24 cellular contexts compared by ENCODE assay signal in genomic region chr2:54540194-54540593, GRCh38.
DNase-seq lines count a peak whose midpoint lies in the region; ATAC-seq and TF ChIP-seq lines count a peak whose summit lies in the region.
"Had no signal": no experiment of that assay in that cellular context is flagged by ENCODE, and none has a peak within 500 bp of the region (broad histone marks: within the 10 kb centered on the region; RNA-seq: fewer than 3 reads in every experiment).

No MANE protein-coding gene starts in this region.

- peaks cover 58 to 74% of the 10 kb centered on the region in 2 experiments for H3K79me1 ChIP-seq in IMR-90 (ENCODE audit: low read depth in 1 of 2, low read length in 2 of 2)

- no peak overlapping the region for H2BK15ac ChIP-seq in IMR-90 (ENCODE audit: low read depth, low read length)

- DNase-seq in IMR-90 = peak; percentile 15
- DNase-seq in WTC11 (ENCODE audit: low spot score) = no peak
- peak; percentile 48 for DNase-seq in fibroblast of peridontal ligament (ENCODE audit: extremely low read depth)
- DNase-seq in A673 (ENCODE audit: low spot score) = no peak
- DNase-seq in NCI-H2081 (lab: John Stamatoyannopoulos, UW) = no peak
- DNase-seq: ACHN; BE2C; CD8-positive, alpha-beta memory T cell; DMS153; DND-41; GM23248; H7; NCI-H1048; NCI-H1417; NCI-H1694; NCI-H2029 treated with DMSO at 0.1 percent for 48 hours; NCI-H2227 treated with DMSO at 0.1 percent for 48 hours; NCI-H526 treated with DMSO at 0.1 percent for 48 hours; RPMI8226; SIG-M5 had no signal

- no peak overlapping the region for H2BK120ac ChIP-seq in IMR-90 (ENCODE audit: low read depth, low read length)

- no peak overlapping the region for H2BK20ac ChIP-seq in IMR-90 (ENCODE audit: low read depth, low read length)

- H2AK5ac ChIP-seq in IMR-90 (ENCODE audit: low read depth, low read length) = no peak overlapping the region

- H4K5ac ChIP-seq in IMR-90 (ENCODE audit: low read depth, low read length) = no peak overlapping the region

- H2AFZ ChIP-seq in IMR-90 (replicated peaks; ENCODE audit: low read length, poor library complexity) = no peak overlapping the region
- H2AFZ ChIP-seq: GM23248 had no signal

- no peak overlapping the region for H3K4me3 Mint-ChIP-seq in WTC11
- H3K4me3 Mint-ChIP-seq: CD14-positive monocyte; CD8-positive, alpha-beta memory T cell; IgD-negative memory B cell had no signal

- H3K36me3 ChIP-seq in IMR-90 (ENCODE audit: control insufficient read depth, insufficient read depth, low read length) = no peaks in the 10 kb centered on the region
- peaks cover 7 to 25% (median 12%) of the 10 kb centered on the region in 5 donors for H3K36me3 ChIP-seq in subcutaneous abdominal adipose tissue (ENCODE audit: control insufficient read depth in 5 of 5, insufficient read depth in 5 of 5, low read length in 5 of 5)
- H3K36me3 ChIP-seq in A673 (ENCODE audit: insufficient read depth, low read length, poor library complexity, severe bottlenecking) = no peaks in the 10 kb centered on the region
- H3K36me3 ChIP-seq: BE2C had no signal

- H3K18ac ChIP-seq in IMR-90 (ENCODE audit: low read depth, low read length) = no peak overlapping the region

- H3K4ac ChIP-seq in IMR-90 (ENCODE audit: low read depth, low read length) = no peak overlapping the region

- H3K9me1 ChIP-seq in IMR-90 (ENCODE audit: insufficient read depth, low read length) = peaks cover 11% of the 10 kb centered on the region

- no peaks in the 10 kb centered on the region for H3K9me3 ChIP-seq in IMR-90 (ENCODE audit: control insufficient read depth, insufficient read depth, low read length)
- no peaks in the 10 kb centered on the region for H3K9me3 ChIP-seq in subcutaneous abdominal adipose tissue (ENCODE audit: control insufficient read depth in 5 of 5, low read length in 5 of 5)
- H3K9me3 ChIP-seq in A673 (ENCODE audit: low read depth, low read length, poor library complexity, severe bottlenecking) = no peaks in the 10 kb centered on the region
- H3K9me3 ChIP-seq: BE2C had no signal

- H3K27ac ChIP-seq in IMR-90 (ENCODE audit: insufficient read depth, low read length) (no peak overlapping the region), subcutaneous abdominal adipose tissue (ENCODE audit: low read depth, low read length) (peak overlapping the region; percentile 25), A673 (ENCODE audit: low read depth, low read length, poor library complexity, severe bottlenecking) (no peak overlapping the region)
- H3K27ac ChIP-seq: GM23248 had no signal

- no peak for TF ChIP-seq RAD21 in IMR-90 (IDR thresholded peaks at IDR 0.05; ENCODE audit: low read length)

- intact Hi-C loops in IMR-90 (cut with micrococcal nuclease) (no loop called here), A673 (cut with micrococcal nuclease; ENCODE audit: unreplicated experiment) (no loop called here)

- H3K36me3 Mint-ChIP-seq in WTC11 = no peaks in the 10 kb centered on the region

- H3K27ac Mint-ChIP-seq in WTC11 = peak overlapping the region; percentile 47; the same call in 1 of the 2 replicates
- H3K27ac Mint-ChIP-seq: CD8-positive, alpha-beta memory T cell; IgD-negative memory B cell had no signal

- CTCF ChIA-PET in IMR-90 (lab: Yijun Ruan, JAX) = interaction anchor here (0.6 kb wide), 1 partner anchor 458 kb away, joined by 3 read pairs; no protein-coding TSS in a partner anchor
- CTCF ChIA-PET in WTC11 (lab: Charles Lee) = no interaction called here
- CTCF ChIA-PET in A673 (lab: Charles Lee) = no interaction called here

- H2BK5ac ChIP-seq in IMR-90 (ENCODE audit: low read depth, low read length, poor library complexity, severe bottlenecking) = no peak overlapping the region

- no peak overlapping the region for H3K14ac ChIP-seq in IMR-90 (replicated peaks; ENCODE audit: low read depth, low read length)

- 0 out of 2 replicates have a peak, but pooled peaks cover 2% of the 10 kb centered on the region for H3K4me1 ChIP-seq in IMR-90 (ENCODE audit: control insufficient read depth, insufficient read depth, low read length)
- peaks cover 0 to 31% (median 19%) of the 10 kb centered on the region in 5 donors for H3K4me1 ChIP-seq in subcutaneous abdominal adipose tissue (ENCODE audit: control insufficient read depth in 5 of 5, insufficient read depth in 5 of 5, low read length in 5 of 5)
- H3K4me1 ChIP-seq in A673 (ENCODE audit: insufficient read depth, low read length, poor library complexity, severe bottlenecking) = no peaks in the 10 kb centered on the region
- H3K4me1 ChIP-seq: BE2C had no signal

- H3K9ac ChIP-seq in IMR-90 (ENCODE audit: low read depth, low read length) (no peak overlapping the region), subcutaneous abdominal adipose tissue (ENCODE audit: low read length in 5 of 5) (no peak overlapping the region)
- H3K9ac ChIP-seq: GM23248 had no signal

- TF ChIP-seq CTCF in IMR-90 (conservative IDR thresholded peaks at IDR 0.05; ENCODE audit: low read depth, low read length) (no peak), WTC11 (IDR thresholded peaks at IDR 0.05) (no peak), A673 (conservative IDR thresholded peaks at IDR 0.05; ENCODE audit: low read depth, low read length) (no peak)

- no peak overlapping the region for H3K56ac ChIP-seq in IMR-90 (ENCODE audit: extremely low read depth, insufficient read depth, low read length)

- H4K8ac ChIP-seq in IMR-90 (ENCODE audit: low read depth in 2 of 2, low read length in 2 of 2) = no peak overlapping the region

- dilution Hi-C loops in IMR-90 (cut with HindIII; ENCODE audit: low sequenced_read_pairs, unreplicated experiment) = no loop called here

- BruUV-seq in IMR-90 (replicated peaks; lab: Mats Ljungman, UMichigan) (no TSS peak), A673 (replicated peaks; lab: Mats Ljungman, UMichigan) (no TSS peak)

- no peaks in the 10 kb centered on the region for H3K27me3 ChIP-seq in IMR-90 (ENCODE audit: control insufficient read depth, insufficient read depth, low read length)
- H3K27me3 ChIP-seq in subcutaneous abdominal adipose tissue (ENCODE audit: control insufficient read depth in 5 of 5, insufficient read depth in 4 of 5, low read length in 5 of 5) = no peaks in the 10 kb centered on the region
- H3K27me3 ChIP-seq in A673 (replicated peaks; ENCODE audit: insufficient read depth, low read depth, low read length, poor library complexity) = no peaks in the 10 kb centered on the region
- H3K27me3 ChIP-seq: BE2C had no signal

- H4K20me1 ChIP-seq in IMR-90 (ENCODE audit: insufficient read depth, low read length) = peaks cover 29% of the 10 kb centered on the region; the same call in 1 of the 2 replicates

- H3K9me3 Mint-ChIP-seq in WTC11 = no peaks in the 10 kb centered on the region; the same call in 1 of the 2 replicates
- H3K9me3 Mint-ChIP-seq: CD14-positive monocyte; CD8-positive, alpha-beta memory T cell; IgD-negative memory B cell had no signal

- peaks cover 9% of the 10 kb centered on the region for H3K4me1 Mint-ChIP-seq in WTC11
- H3K4me1 Mint-ChIP-seq: CD8-positive, alpha-beta memory T cell had no signal

- WGBS in IMR-90 (ENCODE audit: extremely low coverage in 2 of 2, insufficient read length in 1 of 2), 2 experiments = no CpG with 5 or more reads among the region's 1 CpG

- in situ Hi-C loops in IMR-90 (cut with MboI; ENCODE audit: low sequenced_read_pairs) = no loop called here

- H4K91ac ChIP-seq in IMR-90 (ENCODE audit: insufficient read depth, low read depth, low read length) = no peak overlapping the region

- H3K4me2 ChIP-seq in IMR-90 (ENCODE audit: low read depth, low read length) = no peak overlapping the region

- no peak for TF ChIP-seq POLR2A in IMR-90 (IDR thresholded peaks at IDR 0.05; ENCODE audit: low read depth, low read length)

- POLR2A ChIA-PET in IMR-90 (lab: Charles Lee; ENCODE audit: unreplicated experiment) = no interaction called here
- POLR2A ChIA-PET in WTC11 (lab: Charles Lee) = no interaction called here
- POLR2A ChIA-PET in A673 (lab: Charles Lee; ENCODE audit: low non-redundant PET) = no interaction called here

- ATAC-seq in IMR-90 (ENCODE audit: low read depth) (no peak), WTC11 (no peak), GM19397 (IDR thresholded peaks at IDR 0.05; ENCODE audit: unreplicated experiment) (no peak)

- no peaks in the 10 kb centered on the region for H3K27me3 Mint-ChIP-seq in WTC11 (ENCODE audit: low read depth)
- H3K27me3 Mint-ChIP-seq: IgD-negative memory B cell had no signal

- H3K4me3 ChIP-seq in IMR-90 (ENCODE audit: insufficient read depth, low read depth, low read length) = no peak overlapping the region
- no peak overlapping the region for H3K4me3 ChIP-seq in subcutaneous abdominal adipose tissue (ENCODE audit: low read depth in 1 of 5, low read length in 5 of 5)
- no peak overlapping the region for H3K4me3 ChIP-seq in A673 (ENCODE audit: low read depth, low read length, poor library complexity, severe bottlenecking)
- H3K4me3 ChIP-seq: GM23248 had no signal

- no peak overlapping the region for H3K23ac ChIP-seq in IMR-90 (ENCODE audit: low read depth, low read length)

- H2AK9ac ChIP-seq in IMR-90 (replicated peaks; ENCODE audit: low read depth, low read length, poor library complexity) = no peak overlapping the region

TF ChIP-seq in IMR-90, 13 proteins besides CTCF, POLR2A, EP300 and RAD21 (continues in another document):
- TF ChIP-seq MAZ (IDR thresholded peaks at IDR 0.05; ENCODE audit: borderline replicate concordance, low read depth, low read length) = no peak
- TF ChIP-seq RFX5 (IDR thresholded peaks at IDR 0.05; ENCODE audit: low read depth, low read length) = no peak
- no peak for TF ChIP-seq ELK1 (IDR thresholded peaks at IDR 0.05; ENCODE audit: borderline replicate concordance, low read depth, low read length)

TF ChIP-seq in WTC11, 78 proteins besides CTCF, POLR2A, EP300 and RAD21 (continues in another document):
- TF ChIP-seq JAZF1 (CRISPR knock-in tag; IDR thresholded peaks at IDR 0.05) = no peak
- no peak for TF ChIP-seq TEAD4 (CRISPR knock-in tag; IDR thresholded peaks at IDR 0.05)

Comparison
In these comparisons a context has a peak if more than half of its experiments do, and no peak if none do; other contexts are left out.
1. DNase-seq: peak in IMR-90 (single experiment) and fibroblast of peridontal ligament (single experiment); none in WTC11 (single experiment), A673 (single experiment) and NCI-H2081 (0 of 2).